ENCODE assay signal across 15 cellular contexts in genomic region chr2:68134554-68134953, GRCh38.
"Had no signal": no experiment of that assay in that cellular context is flagged by ENCODE, and none has a peak within 500 bp of the region (broad histone marks: within the 10 kb centered on the region; RNA-seq: fewer than 3 reads in every experiment).

No MANE protein-coding gene starts in this region.

- H3K9me3 ChIP-seq: breast epithelium, gastrocnemius medialis, heart left ventricle, pancreas, spleen had no signal

- H3K27me3 ChIP-seq: breast epithelium, gastrocnemius medialis, heart left ventricle, pancreas, spleen had no signal

- DNase-seq: activated CD4-positive, alpha-beta T cell treated with anti-CD3 and anti-CD28 coated beads, Interleukin-2, amount 50 U/mL, for 1 hour; activated CD4-positive, CD25-positive, alpha-beta regulatory T cell treated with anti-CD3 and anti-CD28 coated beads, Interleukin-2, amount 50 U/mL, for 72 hours; activated CD8-positive, alpha-beta memory T cell treated with anti-CD3 and anti-CD28 coated beads, Interleukin-2, amount 50 U/mL, for 48 hours; activated gamma-delta T cell; cortex of kidney; gastrocnemius medialis; heart left ventricle; kidney glomerular epithelial cell; mesenchymal stem cell; naive thymus-derived CD8-positive, alpha-beta T cell; pancreas; spleen; stimulated activated CD4-positive, alpha-beta T cell treated with anti-CD3 and anti-CD28 coated beads, Interleukin-4, amount 100 ng/mL, for 4 hours; T1000 had no signal

- H3K4me3 ChIP-seq: breast epithelium, gastrocnemius medialis, heart left ventricle, pancreas, spleen had no signal

- H3K36me3 ChIP-seq: breast epithelium, pancreas had no signal

- H3K27ac ChIP-seq: breast epithelium, gastrocnemius medialis, heart left ventricle, pancreas had no signal

- H3K4me1 ChIP-seq: breast epithelium, gastrocnemius medialis, heart left ventricle, pancreas had no signal
